8 cellular contexts compared by ENCODE assay signal in genomic region chr6:7260291-7261029, GRCh38. TPM values are rescaled to one million over a fixed set of nuclear protein-coding genes. Genes with fewer than 3 reads are reported as not detected.
DNase-seq lines count a peak whose midpoint lies in the region; ATAC-seq lines count a peak whose summit lies in the region.

No MANE protein-coding gene starts in this region.

- H3K79me1 ChIP-seq in mesendoderm (ENCODE audit: low read length): no peaks in the 10 kb centered on the region

- no peaks in the 10 kb centered on the region for H3K27me3 ChIP-seq in ACC112 (ENCODE audit: insufficient read depth, low read length)
- no peaks in the 10 kb centered on the region for H3K27me3 ChIP-seq in mesendoderm (ENCODE audit: insufficient read depth, low read length, poor library complexity)
- no peaks in the 10 kb centered on the region for H3K27me3 ChIP-seq in aorta (ENCODE audit: control insufficient read depth in 1 of 2, insufficient read depth in 2 of 2, low read length in 1 of 2)

- intact Hi-C loops in aorta (cut with DNase I): no loop called here

- H3K56ac ChIP-seq in mesendoderm (ENCODE audit: low read length): peak overlapping the region; percentile 93

- peak overlapping the region; percentile 59 for H3K4me2 ChIP-seq in mesendoderm (ENCODE audit: low read length)

- no peak overlapping the region for H2AK5ac ChIP-seq in mesendoderm (ENCODE audit: low read length)

- peak overlapping the region; percentile 81 for H3K9ac ChIP-seq in mesendoderm (ENCODE audit: low read length)

- H3K18ac ChIP-seq in mesendoderm (ENCODE audit: low read length): no peak overlapping the region

- ATAC-seq in HG02759 (IDR thresholded peaks at IDR 0.05; ENCODE audit: unreplicated experiment) (peak; percentile 7), aorta (ENCODE audit: low FRiP score) (no peak), HG02938 (IDR thresholded peaks at IDR 0.05; ENCODE audit: unreplicated experiment) (no peak)

- no peak overlapping the region for H2BK120ac ChIP-seq in mesendoderm (ENCODE audit: low read depth, low read length)

- H3K79me2 ChIP-seq in ACC112 (ENCODE audit: control insufficient read depth, insufficient read depth, low read length, unreplicated experiment): no peaks in the 10 kb centered on the region
- no peaks in the 10 kb centered on the region for H3K79me2 ChIP-seq in mesendoderm (ENCODE audit: control insufficient read depth, insufficient read depth, low read length)

- peak overlapping the region; percentile 95 for H2AFZ ChIP-seq in ACC112 (ENCODE audit: low read length, unreplicated experiment)

- peak overlapping the region; percentile 23 for H2BK5ac ChIP-seq in mesendoderm (ENCODE audit: low read length)

- no CpG with 5 or more reads among the region's 13 CpGs for WGBS in mesendoderm (ENCODE audit: extremely low coverage, insufficient coverage, low lambda C conversion rate)
- WGBS in aorta, 2 donors: 51 to 55% methylated on average over 12 to 13 of the region's 13 CpGs

- H3K36me3 ChIP-seq in ACC112 (ENCODE audit: insufficient read depth, low read length) (no peaks in the 10 kb centered on the region), mesendoderm (ENCODE audit: control insufficient read depth, insufficient read depth, low read length) (no peaks in the 10 kb centered on the region), aorta (ENCODE audit: control insufficient read depth in 1 of 2, insufficient read depth in 2 of 2, low read length in 1 of 2) (no peaks in the 10 kb centered on the region)

- H3K23ac ChIP-seq in mesendoderm (ENCODE audit: low read length): peak overlapping the region; percentile 1

- no peaks in the 10 kb centered on the region for H3K9me3 ChIP-seq in aorta (ENCODE audit: control insufficient read depth, low read length)

- H3K4me1 ChIP-seq in ACC112 (ENCODE audit: control insufficient read depth, insufficient read depth, low read length, unreplicated experiment) (peaks cover 7% of the 10 kb centered on the region), mesendoderm (ENCODE audit: control insufficient read depth, low read depth, low read length) (no peaks in the 10 kb centered on the region), aorta (ENCODE audit: control insufficient read depth in 1 of 2, insufficient read depth in 2 of 2, low read length in 2 of 2) (no peaks in the 10 kb centered on the region)

- no peak overlapping the region for H3K4ac ChIP-seq in mesendoderm (ENCODE audit: low read depth, low read length)

- H3K27ac ChIP-seq in ACC112 (ENCODE audit: low read depth, low read length) (no peak overlapping the region), caudate nucleus (ENCODE audit: low read depth, low read length) (peak overlapping the region; percentile 83), mesendoderm (ENCODE audit: low read depth, low read length) (peak overlapping the region; percentile 42), aorta (ENCODE audit: low read depth in 1 of 2, low read length in 2 of 2) (peak overlapping the region in 1 of 2 donors; percentile 2)

- H2BK15ac ChIP-seq in mesendoderm (replicated peaks; ENCODE audit: low read depth): no peak overlapping the region

- no peak overlapping the region for H4K5ac ChIP-seq in mesendoderm (ENCODE audit: low read length)

- H4K8ac ChIP-seq in mesendoderm (ENCODE audit: low read depth, low read length): no peak overlapping the region

- DNase-seq in caudate nucleus (lab: John Stamatoyannopoulos, UW) (no peak), mesendoderm (peak; percentile 18), aorta (peak; percentile 34 to 44), D341Med (ENCODE audit: low spot score) (no peak)
- DNase-seq in activated CD4-positive, CD25-positive, alpha-beta regulatory T cell (lab: John Stamatoyannopoulos, UW): no peak

- H3K4me3 ChIP-seq in ACC112 (ENCODE audit: low read depth, low read length): peak overlapping the region; percentile 91
- peak overlapping the region; percentile 35 for H3K4me3 ChIP-seq in mesendoderm (ENCODE audit: low read length)
- peak overlapping the region; percentile 1 to 37 for H3K4me3 ChIP-seq in aorta (ENCODE audit: low read length in 2 of 2)

RNA-seq across cellular contexts. Expression of gene SSR1, which starts 52.5 kb away (rescaled TPM):
- polyA plus RNA-seq in mesendoderm (2013, experiment 1 of 2): 80.3 TPM
- 80.3 TPM for polyA plus RNA-seq in mesendoderm (2013, experiment 2 of 2)
- 100 to 1,000 TPM; 114 to 125 TPM for total RNA-seq in aorta
- polyA plus RNA-seq in aorta: 10 to 100 TPM; 32.9 to 39.0 TPM

Comparison
In these comparisons a context has a peak if more than half of its experiments do, and no peak if none do; other contexts are left out.
1. H3K4me3 ChIP-seq: peak in every context shown above with its lines; median percentile 91 in ACC112; 35 in mesendoderm; 19 in aorta.
2. DNase-seq: peak in mesendoderm (single experiment) and aorta (2 of 2); none in caudate nucleus (0 of 61), activated CD4-positive, CD25-positive, alpha-beta regulatory T cell (0 of 4) and D341Med (single experiment).